Comparison of ENCODE assay signal across 21 cellular contexts in genomic region chr11:65794570-65795510, GRCh38. TPM values are rescaled to one million over a fixed set of nuclear protein-coding genes. Genes with fewer than 3 reads are reported as not detected.
DNase-seq lines count a peak whose midpoint lies in the region; ATAC-seq, FAIRE-seq and TF ChIP-seq lines count a peak whose summit lies in the region.
"Had no signal": no experiment of that assay in that cellular context is flagged by ENCODE, and none has a peak within 500 bp of the region (broad histone marks: within the 10 kb centered on the region; RNA-seq: fewer than 3 reads in every experiment).

No MANE protein-coding gene starts in this region.

- TF ChIP-seq POLR2A in H1 (IDR thresholded peaks at IDR 0.05; ENCODE audit: control extremely low read depth in 1 of 2, low read depth in 2 of 2, low read length in 2 of 2), result no peak

- H3K23ac ChIP-seq in H1 (ENCODE audit: insufficient read length), result no peak overlapping the region

- no peak overlapping the region for H3K4ac ChIP-seq in H1 (replicated peaks; ENCODE audit: insufficient read length, low read depth, low read length)

- H2BK20ac ChIP-seq in H1 (ENCODE audit: low read length), result no peak overlapping the region

- no peak overlapping the region for H4K91ac ChIP-seq in H1 (replicated peaks; ENCODE audit: insufficient read length, low read length)

- H3K4me1 Mint-ChIP-seq in stimulated activated effector memory CD8-positive, alpha-beta T cell treated with anti-CD3 and anti-CD28 coated beads, Interleukin-12 subunit alpha, Interleukin-12 subunit beta, amount 100 ng/mL, for 72 hours, result peaks cover 37% of the 10 kb centered on the region

- H2BK15ac ChIP-seq in H1 (ENCODE audit: low read length), result no peak overlapping the region

- H3K18ac ChIP-seq in H1 (ENCODE audit: extremely low read depth, low read length), result no peak overlapping the region

- H2BK120ac ChIP-seq in H1 (replicated peaks; ENCODE audit: low read depth, low read length), result no peak overlapping the region

- H3K9ac ChIP-seq in H1 (replicated peaks in 1 of 4; ENCODE audit: extremely low read depth in 1 of 4, low read depth in 3 of 4, low read length in 3 of 4), result no peak overlapping the region; a peak in 1 of 7 replicates
- no peak overlapping the region for H3K9ac ChIP-seq in liver (ENCODE audit: low read depth in 1 of 2, low read length in 2 of 2)

- no peak for TF ChIP-seq EP300 in H1 (IDR thresholded peaks at IDR 0.05; ENCODE audit: borderline replicate concordance in 1 of 2, low read depth in 2 of 2, low read length in 2 of 2)

- H4K5ac ChIP-seq in H1 (ENCODE audit: insufficient read length, low read depth, low read length), result no peak overlapping the region

- H3K9me3 Mint-ChIP-seq in stimulated activated effector memory CD8-positive, alpha-beta T cell treated with anti-CD3 and anti-CD28 coated beads, Interleukin-12 subunit alpha, Interleukin-12 subunit beta, amount 100 ng/mL, for 72 hours, result no peaks in the 10 kb centered on the region

- H3K79me1 ChIP-seq in H1 (ENCODE audit: low read depth, low read length), result 0 out of 2 replicates have a peak, but pooled peaks cover 2% of the 10 kb centered on the region

- CTCF ChIA-PET in H1 (lab: Charles Lee; ENCODE audit: partially characterized antibody), result interaction anchor here (0.8 to 12.7 kb wide), 6 partner anchors 9 to 24 kb away, joined by 3 to 128 read pairs (median 4); partner anchors contain the start of gene AP5B1

- TF ChIP-seq RAD21 in H1 (IDR thresholded peaks at IDR 0.05 in 1 of 2, conservative IDR thresholded peaks at IDR 0.05 in 1 of 2; ENCODE audit: low read depth in 2 of 2, low read length in 2 of 2) (no peak), liver (IDR thresholded peaks at IDR 0.05) (no peak)

- peak overlapping the region; percentile 27; the same call in 1 of the 2 replicates for H2BK12ac ChIP-seq in H1 (ENCODE audit: low read depth, low read length)

- FAIRE-seq in H1 (lab: Jason Lieb, UNC), result no peak
- FAIRE-seq: A549, D721Med, G401.6, GM12891 had no signal

- H3K4me3 Mint-ChIP-seq in stimulated activated effector memory CD8-positive, alpha-beta T cell treated with anti-CD3 and anti-CD28 coated beads, Interleukin-12 subunit alpha, Interleukin-12 subunit beta, amount 100 ng/mL, for 72 hours, result no peak overlapping the region
- H3K4me3 Mint-ChIP-seq: CD4-positive, alpha-beta memory T cell had no signal

- H3K36me3 ChIP-seq in H1 (ENCODE audit: control insufficient read depth in 2 of 4, insufficient read depth in 4 of 4, low read length in 3 of 4), result peaks cover 0 to 3% (median 0%) of the 10 kb centered on the region in 4 experiments; a peak in 3 of 8 replicates
- no peaks in the 10 kb centered on the region for H3K36me3 ChIP-seq in liver (ENCODE audit: control insufficient read depth in 4 of 4, insufficient read depth in 3 of 4, low read depth in 1 of 4, low read length in 3 of 4)
- H3K36me3 ChIP-seq: BE2C had no signal

- POLR2A ChIA-PET in H1 (lab: Charles Lee; ENCODE audit: partially characterized antibody), result interaction anchor here (1.0 to 2.6 kb wide), 3 partner anchors 9 to 71 kb away, joined by 3 to 9 read pairs (median 3); no protein-coding TSS in a partner anchor

- H4K8ac ChIP-seq in H1 (ENCODE audit: extremely low read depth, insufficient read depth, low read length), result peak overlapping the region; percentile 38; the same call in 1 of the 2 replicates

- H3K9me3 ChIP-seq in H1 (ENCODE audit: insufficient read depth in 2 of 2, low read depth in 1 of 2, low read length in 1 of 2) (no peaks in the 10 kb centered on the region), liver (ENCODE audit: control insufficient read depth in 4 of 4, low read length in 3 of 4) (no peaks in the 10 kb centered on the region)
- H3K9me3 ChIP-seq: A549, BE2C had no signal

- no peak overlapping the region for H2BK5ac ChIP-seq in H1 (ENCODE audit: low read depth, low read length)

- H3K27ac ChIP-seq in VCaP, result peak overlapping the region; percentile 90
- no peak overlapping the region for H3K27ac ChIP-seq in H1 (ENCODE audit: low read depth, low read length)
- no peak overlapping the region for H3K27ac ChIP-seq in liver (ENCODE audit: low read depth in 1 of 2, low read length in 2 of 2)
- H3K27ac ChIP-seq: A549 had no signal

- no peak overlapping the region for H3K4me3 ChIP-seq in H1 (ENCODE audit: extremely low read depth in 1 of 4, insufficient read depth in 2 of 4, low read depth in 3 of 4, low read length in 4 of 4)
- H3K4me3 ChIP-seq in liver (ENCODE audit: low read depth in 1 of 3, low read length in 3 of 3), result no peak overlapping the region
- H3K4me3 ChIP-seq: A549 had no signal

- H3K23me2 ChIP-seq in H1 (ENCODE audit: low read depth, low read length), result no peaks in the 10 kb centered on the region

- H3K27ac Mint-ChIP-seq in stimulated activated effector memory CD8-positive, alpha-beta T cell treated with anti-CD3 and anti-CD28 coated beads, Interleukin-12 subunit alpha, Interleukin-12 subunit beta, amount 100 ng/mL, for 72 hours, result peak overlapping the region; percentile 37

- WGBS in H1 (ENCODE audit: extremely low coverage in 1 of 2, insufficient coverage in 1 of 2, insufficient read length in 1 of 2, insufficient replicate concordance in 2 of 2, low coverage in 1 of 2, low lambda C conversion rate in 2 of 2, missing lambda C conversion rate in 1 of 2), 2 experiments, result 92% methylated on average over 42 of the region's 42 CpGs; no CpG with 5 or more reads in 1 of the 2 experiments
- 74% methylated on average over 42 of the region's 42 CpGs for WGBS in liver

- H3K56ac ChIP-seq in H1 (replicated peaks; ENCODE audit: insufficient read length, low read depth, low read length), result no peak overlapping the region

- ATAC-seq in stimulated activated effector memory CD8-positive, alpha-beta T cell treated with anti-CD3 and anti-CD28 coated beads, Interleukin-12 subunit alpha, Interleukin-12 subunit beta, amount 100 ng/mL, for 72 hours, result no peak
- no peak for ATAC-seq in GM21447 (IDR thresholded peaks at IDR 0.05; ENCODE audit: unreplicated experiment)
- ATAC-seq in GM18873 (IDR thresholded peaks at IDR 0.05; ENCODE audit: low FRiP score, unreplicated experiment), result no peak
- ATAC-seq: A549, HCT116 had no signal

- H3K27me3 ChIP-seq in H1 (replicated peaks in 1 of 4; ENCODE audit: control insufficient read depth in 3 of 4, extremely low read depth in 1 of 4, insufficient read depth in 3 of 4, low read length in 3 of 4) (no peaks in the 10 kb centered on the region; a peak in 2 of 7 replicates), liver (ENCODE audit: control insufficient read depth in 4 of 4, insufficient read depth in 4 of 4, low read length in 3 of 4) (no peaks in the 10 kb centered on the region)

- H2AK5ac ChIP-seq in H1 (ENCODE audit: low read depth, low read length), result no peak overlapping the region

- no peak overlapping the region for H2AFZ ChIP-seq in H1 (ENCODE audit: low read length)

- no peak for DNase-seq in H1 (ENCODE audit: low read depth in 1 of 2, low spot score in 2 of 2)
- no peak for DNase-seq in stimulated activated effector memory CD8-positive, alpha-beta T cell treated with anti-CD3 and anti-CD28 coated beads, Interleukin-12 subunit alpha, Interleukin-12 subunit beta, amount 100 ng/mL, for 72 hours (ENCODE audit: low spot score in 2 of 2)
- DNase-seq in stimulated activated CD4-positive, alpha-beta T cell treated with anti-CD3 and anti-CD28 coated beads, Interleukin-4, amount 100 ng/mL, for 1 hour, result no peak
- no peak for DNase-seq in NCI-H226
- DNase-seq: BE2C; CD4-positive, alpha-beta memory T cell; DMS153; DMS79 treated with DMSO at 0.1 percent for 48 hours; EL had no signal

- no peaks in the 10 kb centered on the region for H3K79me2 ChIP-seq in H1 (ENCODE audit: control insufficient read depth in 1 of 2, insufficient read depth in 2 of 2, low read length in 2 of 2)

- H3K14ac ChIP-seq in H1 (ENCODE audit: insufficient read length), result no peak overlapping the region

- H3K4me1 ChIP-seq in H1 (replicated peaks in 1 of 4; ENCODE audit: control insufficient read depth in 3 of 4, insufficient read depth in 4 of 4, low read length in 3 of 4) (peaks cover 0 to 23% (median 10%) of the 10 kb centered on the region in 4 experiments; a peak in 6 of 7 replicates), liver (ENCODE audit: control insufficient read depth in 4 of 4, insufficient read depth in 4 of 4, low read length in 3 of 4) (no peaks in the 10 kb centered on the region)
- H3K4me1 ChIP-seq: A549, BE2C had no signal

- no peaks in the 10 kb centered on the region for H3K36me3 Mint-ChIP-seq in stimulated activated effector memory CD8-positive, alpha-beta T cell treated with anti-CD3 and anti-CD28 coated beads, Interleukin-12 subunit alpha, Interleukin-12 subunit beta, amount 100 ng/mL, for 72 hours
- H3K36me3 Mint-ChIP-seq: CD4-positive, alpha-beta memory T cell had no signal

- TF ChIP-seq CTCF in VCaP (conservative IDR thresholded peaks at IDR 0.05) (no peak), H1 (IDR thresholded peaks at IDR 0.05; ENCODE audit: control extremely low read depth in 1 of 3, insufficient read depth in 1 of 3, low read depth in 1 of 3, low read length in 3 of 3) (no peak), liver (IDR thresholded peaks at IDR 0.05; ENCODE audit: low read depth, low read length, missing input control) (no peak)

- no peaks in the 10 kb centered on the region for H4K20me1 ChIP-seq in H1 (replicated peaks in 1 of 2; ENCODE audit: control insufficient read depth in 1 of 2, insufficient read depth in 2 of 2, low read length in 2 of 2)

- no peak overlapping the region for H3K4me2 ChIP-seq in H1 (ENCODE audit: insufficient read depth in 1 of 2, low read depth in 2 of 2, low read length in 2 of 2)
- H3K4me2 ChIP-seq: A549 had no signal

RNA-seq across cellular contexts. Expression of gene OVOL1, which starts 8.0 kb away (rescaled TPM):
- total RNA-seq in H1 (2021; fragmentation: NEBNext Ultra II Directional; extraction: Animal tissue kit (Norgen Biotek cat#: 25700)), result 3.3 and 3.4 TPM in 2 replicates
- polyA plus RNA-seq in H1 (2011; rRNA removed) (2.6 and 3.3 TPM in 2 replicates), liver (not detected)
- 2.5 TPM for polyA plus RNA-seq in H1 (2011; cell fraction: cytosol; rRNA removed)
- 3.3 TPM for polyA plus RNA-seq in H1 (2011; cell fraction: nucleus; rRNA removed)
- 2.3 to 2.6 TPM (median 2.5 TPM) in 4 replicates for polyA plus RNA-seq in H1 (2012, experiment 1 of 2)
- polyA plus RNA-seq in H1 (2012, experiment 2 of 2), result 3.8 TPM
- 1.8 TPM for polyA plus RNA-seq in H1 (2013, experiment 1 of 2)
- polyA plus RNA-seq in H1 (2013, experiment 2 of 2), result 2.2 TPM
- polyA minus RNA-seq in H1 (2011; rRNA and poly(A)+ RNA removed), result 2.9 TPM in 2 replicates
- polyA minus RNA-seq in H1 (2011; cell fraction: cytosol; rRNA and poly(A)+ RNA removed), result 1.4 TPM
- polyA minus RNA-seq in H1 (2011; cell fraction: nucleus; rRNA and poly(A)+ RNA removed), result 2.0 TPM
- under 1 TPM in 1 of 2 donors, not detected in 1; 0.05 TPM for total RNA-seq in liver
- total RNA-seq: CD4-positive, alpha-beta memory T cell; H4 had no signal
- polyA plus RNA-seq: A549; AG04450; CD4-positive, alpha-beta memory T cell had no signal

RNA-seq across cellular contexts. Expression of gene AP5B1, which starts 14.1 kb away (rescaled TPM):
- total RNA-seq in H1 (2021; fragmentation: NEBNext Ultra II Directional; extraction: Animal tissue kit (Norgen Biotek cat#: 25700)), result 9.9 and 10.0 TPM in 2 replicates
- 7.6 and 10.3 TPM in 2 replicates for polyA plus RNA-seq in H1 (2011; rRNA removed)
- 6.2 TPM for polyA plus RNA-seq in H1 (2011; cell fraction: cytosol; rRNA removed)
- polyA plus RNA-seq in H1 (2011; cell fraction: nucleus; rRNA removed), result 12.5 TPM
- polyA plus RNA-seq in H1 (2012, experiment 1 of 2), result 5.0 to 7.0 TPM (median 6.4 TPM) in 4 replicates
- 6.4 TPM for polyA plus RNA-seq in H1 (2012, experiment 2 of 2)
- polyA plus RNA-seq in H1 (2013, experiment 1 of 2), result 4.2 TPM
- polyA plus RNA-seq in H1 (2013, experiment 2 of 2), result 4.2 TPM
- polyA minus RNA-seq in H1 (2011; rRNA and poly(A)+ RNA removed), result 8.5 and 8.6 TPM in 2 replicates
- 9.2 TPM for polyA minus RNA-seq in H1 (2011; cell fraction: cytosol; rRNA and poly(A)+ RNA removed)
- polyA minus RNA-seq in H1 (2011; cell fraction: nucleus; rRNA and poly(A)+ RNA removed), result 10.7 TPM
- total RNA-seq in liver, result 10 to 100 TPM in 1 of 2 donors, 1 to 10 TPM in 1; 4.7 to 10.8 TPM
- 1 to 10 TPM; 2.0 to 5.2 TPM for polyA plus RNA-seq in liver

RNA-seq across cellular contexts. Expression of gene SNX32, which starts 38.9 kb away (rescaled TPM):
- 1.1 and 2.2 TPM in 2 replicates for total RNA-seq in H1 (2021; fragmentation: NEBNext Ultra II Directional; extraction: Animal tissue kit (Norgen Biotek cat#: 25700))
- polyA plus RNA-seq in H1 (2011; rRNA removed) (0.76 and 1.4 TPM in 2 replicates), liver (under 1 TPM; 0.02 to 0.38 TPM)
- 0.96 TPM for polyA plus RNA-seq in H1 (2011; cell fraction: cytosol; rRNA removed)
- polyA plus RNA-seq in H1 (2011; cell fraction: nucleus; rRNA removed), result 7.1 TPM
- polyA plus RNA-seq in H1 (2012, experiment 1 of 2), result 1.2 to 2.6 TPM (median 2.2 TPM) in 4 replicates
- polyA plus RNA-seq in H1 (2012, experiment 2 of 2), result 1.2 TPM
- polyA plus RNA-seq in H1 (2013, experiment 1 of 2), result 0.61 TPM
- 0.57 TPM for polyA plus RNA-seq in H1 (2013, experiment 2 of 2)
- 0.54 and 1.1 TPM in 2 replicates for polyA minus RNA-seq in H1 (2011; rRNA and poly(A)+ RNA removed)
- not detected for polyA minus RNA-seq in H1 (2011; cell fraction: cytosol; rRNA and poly(A)+ RNA removed)
- polyA minus RNA-seq in H1 (2011; cell fraction: nucleus; rRNA and poly(A)+ RNA removed), result 1.6 TPM
- under 1 TPM; under 0.01 to 0.09 TPM for total RNA-seq in liver
- total RNA-seq: H4, HT-29 had no signal
